In the genomic region with DNA sequence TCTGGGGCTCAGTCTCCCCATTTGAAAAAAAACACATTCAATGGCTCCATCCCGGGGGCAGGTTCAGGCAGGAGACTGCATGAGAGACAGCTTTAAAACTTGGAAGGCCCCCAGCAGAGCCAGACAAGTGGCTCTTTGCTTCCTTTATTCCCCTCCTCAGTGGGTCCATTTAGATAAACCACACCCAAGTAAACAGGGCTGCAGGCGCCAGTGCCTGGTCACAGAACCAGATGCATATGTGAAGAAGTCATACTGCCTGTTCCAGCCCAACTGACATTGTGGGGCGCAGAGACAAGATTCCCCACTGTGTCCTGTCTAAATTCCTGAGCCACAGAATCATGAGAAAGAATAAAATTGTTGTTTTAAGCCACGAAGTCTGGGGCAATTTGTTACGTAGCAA, we compare ENCODE assay signal across 25 cellular contexts. TPM values are rescaled to one million over a fixed set of nuclear protein-coding genes. Genes with fewer than 3 reads are reported as not detected.
DNase-seq lines count a peak whose midpoint lies in the region; ATAC-seq, FAIRE-seq and TF ChIP-seq lines count a peak whose summit lies in the region.
"Had no signal": no experiment of that assay in that cellular context is flagged by ENCODE, and none has a peak within 500 bp of the region (broad histone marks: within the 10 kb centered on the region; RNA-seq: fewer than 3 reads in every experiment).

No MANE protein-coding gene starts in this region.

- no peaks in the 10 kb centered on the region for H3K9me3 Mint-ChIP-seq in activated T-cell treated with anti-CD3 and anti-CD28 coated beads, Interleukin-2, amount 50 U/mL, for 4 hours
- H3K9me3 Mint-ChIP-seq: activated CD4-positive, alpha-beta memory T cell treated with anti-CD3 and anti-CD28 coated beads, Interleukin-2, amount 10 ng/mL, durations not matched to agents 7 days and 5 days; CD4-positive, alpha-beta T cell; effector memory CD8-positive, alpha-beta T cell; naive B cell had no signal

- no peaks in the 10 kb centered on the region for H3K4me1 ChIP-seq in HEK293 (ENCODE audit: control insufficient read depth, insufficient read depth, low read length)
- H3K4me1 ChIP-seq: right lobe of liver, SJCRH30 had no signal

- H3K4me3 ChIP-seq in HEK293 (ENCODE audit: low read depth, low read length), result no peak overlapping the region
- H3K4me3 ChIP-seq: esophagus muscularis mucosa, ovary, right lobe of liver, SJCRH30, thoracic aorta had no signal

- TF ChIP-seq CTCF in HEK293 (tag by site-specific recombination; IDR thresholded peaks at IDR 0.05) (no peak), D721Med (IDR thresholded peaks at IDR 0.05; ENCODE audit: insufficient read depth, missing control alignments) (no peak)

- peak; percentile 60 for DNase-seq in AG20443 (ENCODE audit: low spot score)
- peak; percentile 37 for DNase-seq in astrocyte of the hippocampus (ENCODE audit: low read depth, low spot score)
- peak; percentile 9 for DNase-seq in midbrain (lab: John Stamatoyannopoulos, UW)
- DNase-seq in posterior vena cava (ENCODE audit: low spot score), result no peak
- no peak for DNase-seq in activated T-cell treated with anti-CD3 and anti-CD28 coated beads, Interleukin-2, amount 50 U/mL, for 4 hours
- no peak for DNase-seq in D721Med (ENCODE audit: insufficient read length, low spot score)
- DNase-seq: activated CD4-positive, alpha-beta memory T cell treated with anti-CD3 and anti-CD28 coated beads, Interleukin-2, amount 10 ng/mL, durations not matched to agents 7 days and 5 days; activated CD4-positive, CD25-positive, alpha-beta regulatory T cell; activated naive CD4-positive, alpha-beta T cell treated with Interleukin-2 at 50 U/mL for 16 hours; amniotic stem cell; CD4-positive, alpha-beta T cell; DMS79; effector memory CD8-positive, alpha-beta T cell; kidney glomerular epithelial cell; mammary epithelial cell; naive B cell; NCI-H146; NCI-H774; ovary; right lobe of liver; SJCRH30 had no signal

- no peaks in the 10 kb centered on the region for H3K9me3 ChIP-seq in HEK293 (ENCODE audit: control insufficient read depth, insufficient read depth, low read depth, low read length)
- H3K9me3 ChIP-seq: esophagus muscularis mucosa, ovary, right lobe of liver, SJCRH30, thoracic aorta had no signal

- no peak for FAIRE-seq in D721Med (lab: Jason Lieb, UNC)

- ATAC-seq in activated T-cell treated with anti-CD3 and anti-CD28 coated beads, Interleukin-2, amount 50 U/mL, for 4 hours, result no peak
- no peak for ATAC-seq in HG03520 (IDR thresholded peaks at IDR 0.05; ENCODE audit: unreplicated experiment)
- ATAC-seq: effector memory CD8-positive, alpha-beta T cell; right lobe of liver had no signal

- POLR2A ChIA-PET in HEK293 (lab: Yijun Ruan, JAX), result no interaction called here

- no peak overlapping the region for H3K4me3 Mint-ChIP-seq in activated T-cell treated with anti-CD3 and anti-CD28 coated beads, Interleukin-2, amount 50 U/mL, for 4 hours
- H3K4me3 Mint-ChIP-seq: activated CD4-positive, alpha-beta memory T cell treated with anti-CD3 and anti-CD28 coated beads, Interleukin-2, amount 10 ng/mL, durations not matched to agents 7 days and 5 days; CD4-positive, alpha-beta T cell; effector memory CD8-positive, alpha-beta T cell; naive B cell had no signal

- intact Hi-C loops in posterior vena cava (cut with DNase I), result no loop called here

- no peak overlapping the region for H3K27ac ChIP-seq in HEK293 (ENCODE audit: extremely low read depth, low read depth, low read length)
- H3K27ac ChIP-seq: ovary, right lobe of liver, SJCRH30 had no signal

- no peaks in the 10 kb centered on the region for H3K36me3 ChIP-seq in HEK293 (ENCODE audit: control insufficient read depth in 2 of 2, insufficient read depth in 1 of 2, low read length in 2 of 2)
- H3K36me3 ChIP-seq: esophagus muscularis mucosa, ovary, right lobe of liver, thoracic aorta had no signal

- no peaks in the 10 kb centered on the region for H3K4me1 Mint-ChIP-seq in activated T-cell treated with anti-CD3 and anti-CD28 coated beads, Interleukin-2, amount 50 U/mL, for 4 hours (ENCODE audit: low read depth)
- H3K4me1 Mint-ChIP-seq: activated CD4-positive, alpha-beta memory T cell treated with anti-CD3 and anti-CD28 coated beads, Interleukin-2, amount 10 ng/mL, durations not matched to agents 7 days and 5 days; naive B cell had no signal

- no peaks in the 10 kb centered on the region for H3K36me3 Mint-ChIP-seq in activated T-cell treated with anti-CD3 and anti-CD28 coated beads, Interleukin-2, amount 50 U/mL, for 4 hours (ENCODE audit: insufficient read depth)
- H3K36me3 Mint-ChIP-seq: naive B cell had no signal

- peaks cover 5% of the 10 kb centered on the region for H3K27me3 Mint-ChIP-seq in activated T-cell treated with anti-CD3 and anti-CD28 coated beads, Interleukin-2, amount 50 U/mL, for 4 hours (ENCODE audit: low read depth)

- CTCF ChIA-PET in HEK293 (lab: Yijun Ruan, JAX), result no interaction called here

TF ChIP-seq in HEK293, 187 proteins besides CTCF, POLR2A, EP300 and RAD21:
- no peak for TF ChIP-seq ZFP37 (tag by site-specific recombination; IDR thresholded peaks at IDR 0.05)
- no peak for TF ChIP-seq SP2 (tag by site-specific recombination; IDR thresholded peaks at IDR 0.05)
- no peak for TF ChIP-seq OSR2 (tag by site-specific recombination; IDR thresholded peaks at IDR 0.05)
- TF ChIP-seq SP7 (tag by site-specific recombination; IDR thresholded peaks at IDR 0.05), result no peak
- TF ChIP-seq GLIS1 (tag by site-specific recombination; IDR thresholded peaks at IDR 0.05), result peak; percentile 59
- TF ChIP-seq HOXC10 (CRISPR knock-in tag; IDR thresholded peaks at IDR 0.05), result no peak
- no peak for TF ChIP-seq ZNF211 (tag by site-specific recombination; IDR thresholded peaks at IDR 0.05; ENCODE audit: low read depth)

RNA-seq across cellular contexts. Expression of a gene that starts 9.0 kb away (rescaled TPM):
- total RNA-seq in posterior vena cava, result 100 to 1,000 TPM; 194 to 541 TPM
- total RNA-seq in activated T-cell treated with anti-CD3 and anti-CD28 coated beads, Interleukin-2, amount 50 U/mL, for 4 hours, result under 1 TPM; 0.22 to 0.38 (median 0.24) TPM

Comparison
In these comparisons a context has a peak if more than half of its experiments do, and no peak if none do; other contexts are left out.
1. DNase-seq: peak in AG20443 (single experiment), astrocyte of the hippocampus (single experiment) and midbrain (single experiment); none in posterior vena cava (single experiment), activated T-cell treated with anti-CD3 and anti-CD28 coated beads, Interleukin-2, amount 50 U/mL, for 4 hours (single experiment) and D721Med (single experiment).
2. RNA of a gene that starts 9.0 kb away (total RNA-seq): 194 to 541 TPM in posterior vena cava; 0.22 to 0.38 TPM in activated T-cell treated with anti-CD3 and anti-CD28 coated beads, Interleukin-2, amount 50 U/mL, for 4 hours; every median in the first group is over 100 times any median in the second.